ENCODE assay signal across 2 cellular contexts in the genomic region with DNA sequence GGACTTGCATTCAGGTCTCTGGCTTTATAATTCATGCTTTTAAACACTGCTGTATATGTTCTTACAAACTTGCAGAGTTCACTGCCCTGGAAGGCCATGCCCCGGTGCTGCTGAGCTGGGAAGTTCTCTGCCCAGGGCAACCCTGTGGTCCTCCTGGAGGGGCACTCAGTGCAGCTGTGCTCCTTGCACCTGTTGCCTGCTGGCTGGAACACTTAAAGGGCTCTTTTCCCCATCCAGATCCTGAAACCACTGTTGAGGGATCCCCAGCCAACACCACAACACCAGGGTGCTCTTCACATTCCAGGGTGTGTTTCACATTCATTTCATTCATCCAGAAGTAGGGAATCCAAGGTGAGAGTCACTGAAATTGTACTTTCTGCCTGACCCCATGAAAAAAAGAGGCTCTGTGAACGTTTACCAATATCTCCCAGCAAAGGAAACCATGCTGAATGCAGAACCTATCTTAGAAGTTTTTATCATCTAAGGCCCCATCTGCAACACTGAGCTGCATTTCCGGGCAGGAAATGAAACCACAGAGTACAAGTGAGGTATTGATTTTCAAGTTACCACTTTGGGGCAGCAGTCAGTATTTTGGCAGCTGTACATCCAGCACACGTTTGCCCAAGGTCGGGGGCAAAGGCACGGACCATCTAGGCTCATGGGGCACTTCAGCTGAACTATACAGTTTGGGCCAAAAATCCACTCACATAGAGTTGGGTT.
TF ChIP-seq lines count a peak whose summit lies in the region.

No MANE protein-coding gene starts in this region.

TF ChIP-seq in liver, 16 proteins besides CTCF, POLR2A, EP300 and RAD21 (continued from another document):
- TF ChIP-seq HNF4A (conservative IDR thresholded peaks at IDR 0.05) (peak; percentile 58 to 94), HNF4G (IDR thresholded peaks at IDR 0.05) (peak; percentile 60), GABPA (IDR thresholded peaks at IDR 0.05 in 1 of 2, conservative IDR thresholded peaks at IDR 0.05 in 1 of 2) (no peak), SP1 (IDR thresholded peaks at IDR 0.05) (peak; percentile 78), NR2F2 (IDR thresholded peaks at IDR 0.05) (peak; percentile 14), JUND (IDR thresholded peaks at IDR 0.05) (no peak), RXRA (IDR thresholded peaks at IDR 0.05) (peak in 1 of 2 donors; percentile 62), TAF1 (conservative IDR thresholded peaks at IDR 0.05) (no peak), YY1 (IDR thresholded peaks at IDR 0.05) (peak; percentile 15), EGR1 (IDR thresholded peaks at IDR 0.05; ENCODE audit: low read depth in 2 of 2) (no peak)
- TF ChIP-seq, protein P1, sequence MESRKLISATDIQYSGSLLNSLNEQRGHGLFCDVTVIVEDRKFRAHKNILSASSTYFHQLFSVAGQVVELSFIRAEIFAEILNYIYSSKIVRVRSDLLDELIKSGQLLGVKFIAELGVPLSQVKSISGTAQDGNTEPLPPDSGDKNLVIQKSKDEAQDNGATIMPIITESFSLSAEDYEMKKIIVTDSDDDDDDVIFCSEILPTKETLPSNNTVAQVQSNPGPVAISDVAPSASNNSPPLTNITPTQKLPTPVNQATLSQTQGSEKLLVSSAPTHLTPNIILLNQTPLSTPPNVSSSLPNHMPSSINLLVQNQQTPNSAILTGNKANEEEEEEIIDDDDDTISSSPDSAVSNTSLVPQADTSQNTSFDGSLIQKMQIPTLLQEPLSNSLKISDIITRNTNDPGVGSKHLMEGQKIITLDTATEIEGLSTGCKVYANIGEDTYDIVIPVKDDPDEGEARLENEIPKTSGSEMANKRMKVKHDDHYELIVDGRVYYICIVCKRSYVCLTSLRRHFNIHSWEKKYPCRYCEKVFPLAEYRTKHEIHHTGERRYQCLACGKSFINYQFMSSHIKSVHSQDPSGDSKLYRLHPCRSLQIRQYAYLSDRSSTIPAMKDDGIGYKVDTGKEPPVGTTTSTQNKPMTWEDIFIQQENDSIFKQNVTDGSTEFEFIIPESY (IDR thresholded peaks at IDR 0.05) = no peak
- TF ChIP-seq, protein P2, sequence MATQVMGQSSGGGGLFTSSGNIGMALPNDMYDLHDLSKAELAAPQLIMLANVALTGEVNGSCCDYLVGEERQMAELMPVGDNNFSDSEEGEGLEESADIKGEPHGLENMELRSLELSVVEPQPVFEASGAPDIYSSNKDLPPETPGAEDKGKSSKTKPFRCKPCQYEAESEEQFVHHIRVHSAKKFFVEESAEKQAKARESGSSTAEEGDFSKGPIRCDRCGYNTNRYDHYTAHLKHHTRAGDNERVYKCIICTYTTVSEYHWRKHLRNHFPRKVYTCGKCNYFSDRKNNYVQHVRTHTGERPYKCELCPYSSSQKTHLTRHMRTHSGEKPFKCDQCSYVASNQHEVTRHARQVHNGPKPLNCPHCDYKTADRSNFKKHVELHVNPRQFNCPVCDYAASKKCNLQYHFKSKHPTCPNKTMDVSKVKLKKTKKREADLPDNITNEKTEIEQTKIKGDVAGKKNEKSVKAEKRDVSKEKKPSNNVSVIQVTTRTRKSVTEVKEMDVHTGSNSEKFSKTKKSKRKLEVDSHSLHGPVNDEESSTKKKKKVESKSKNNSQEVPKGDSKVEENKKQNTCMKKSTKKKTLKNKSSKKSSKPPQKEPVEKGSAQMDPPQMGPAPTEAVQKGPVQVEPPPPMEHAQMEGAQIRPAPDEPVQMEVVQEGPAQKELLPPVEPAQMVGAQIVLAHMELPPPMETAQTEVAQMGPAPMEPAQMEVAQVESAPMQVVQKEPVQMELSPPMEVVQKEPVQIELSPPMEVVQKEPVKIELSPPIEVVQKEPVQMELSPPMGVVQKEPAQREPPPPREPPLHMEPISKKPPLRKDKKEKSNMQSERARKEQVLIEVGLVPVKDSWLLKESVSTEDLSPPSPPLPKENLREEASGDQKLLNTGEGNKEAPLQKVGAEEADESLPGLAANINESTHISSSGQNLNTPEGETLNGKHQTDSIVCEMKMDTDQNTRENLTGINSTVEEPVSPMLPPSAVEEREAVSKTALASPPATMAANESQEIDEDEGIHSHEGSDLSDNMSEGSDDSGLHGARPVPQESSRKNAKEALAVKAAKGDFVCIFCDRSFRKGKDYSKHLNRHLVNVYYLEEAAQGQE (IDR thresholded peaks at IDR 0.05) = no peak
- TF ChIP-seq, protein P3, sequence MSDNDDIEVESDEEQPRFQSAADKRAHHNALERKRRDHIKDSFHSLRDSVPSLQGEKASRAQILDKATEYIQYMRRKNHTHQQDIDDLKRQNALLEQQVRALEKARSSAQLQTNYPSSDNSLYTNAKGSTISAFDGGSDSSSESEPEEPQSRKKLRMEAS (IDR thresholded peaks at IDR 0.05) = peak; percentile 38

TF ChIP-seq in HepG2, 621 proteins besides CTCF, POLR2A, EP300 and RAD21:
- TF ChIP-seq, protein P2 (IDR thresholded peaks at IDR 0.05; ENCODE audit: borderline replicate concordance in 1 of 2, low read depth in 1 of 2, low read length in 2 of 2) = no peak
- no peak for TF ChIP-seq BCL6 (CRISPR knock-in tag; IDR thresholded peaks at IDR 0.05)
- TF ChIP-seq, protein P4, sequence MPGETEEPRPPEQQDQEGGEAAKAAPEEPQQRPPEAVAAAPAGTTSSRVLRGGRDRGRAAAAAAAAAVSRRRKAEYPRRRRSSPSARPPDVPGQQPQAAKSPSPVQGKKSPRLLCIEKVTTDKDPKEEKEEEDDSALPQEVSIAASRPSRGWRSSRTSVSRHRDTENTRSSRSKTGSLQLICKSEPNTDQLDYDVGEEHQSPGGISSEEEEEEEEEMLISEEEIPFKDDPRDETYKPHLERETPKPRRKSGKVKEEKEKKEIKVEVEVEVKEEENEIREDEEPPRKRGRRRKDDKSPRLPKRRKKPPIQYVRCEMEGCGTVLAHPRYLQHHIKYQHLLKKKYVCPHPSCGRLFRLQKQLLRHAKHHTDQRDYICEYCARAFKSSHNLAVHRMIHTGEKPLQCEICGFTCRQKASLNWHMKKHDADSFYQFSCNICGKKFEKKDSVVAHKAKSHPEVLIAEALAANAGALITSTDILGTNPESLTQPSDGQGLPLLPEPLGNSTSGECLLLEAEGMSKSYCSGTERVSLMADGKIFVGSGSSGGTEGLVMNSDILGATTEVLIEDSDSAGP (CRISPR knock-in tag; IDR thresholded peaks at IDR 0.05; ENCODE audit: borderline replicate concordance) = no peak
- no peak for TF ChIP-seq HMG20A (CRISPR knock-in tag; IDR thresholded peaks at IDR 0.05; ENCODE audit: borderline replicate concordance)
